ENCODE assay signal across 22 cellular contexts in genomic region chr15:66757521-66757920, GRCh38. TPM values are rescaled to one million over a fixed set of nuclear protein-coding genes. Genes with fewer than 3 reads are reported as not detected.
A peak's percentile ranks its signal among the peaks of the same experiment; 100 is the strongest.
DNase-seq lines count a peak whose midpoint lies in the region; ATAC-seq and TF ChIP-seq lines count a peak whose summit lies in the region.
"Had no signal": no experiment of that assay in that cellular context is flagged by ENCODE, and none has a peak within 500 bp of the region (broad histone marks: within the 10 kb centered on the region; RNA-seq: fewer than 3 reads in every experiment).

No MANE protein-coding gene starts in this region.

- H3K27ac ChIP-seq in heart left ventricle (peak overlapping the region in 2 of 12 donors; percentile 36 to 43), hepatocyte (peak overlapping the region; percentile 45), sigmoid colon (no peak overlapping the region), vagina (peak overlapping the region; percentile 37)

- WGBS in heart left ventricle, 4 donors = 80 to 94% (median 85%) methylated on average over 1 to 11 of the region's 11 CpGs
- WGBS in hepatocyte (ENCODE audit: low lambda C conversion rate, missing lambda C conversion rate) = 95% methylated on average over 11 of the region's 11 CpGs
- WGBS in sigmoid colon, 2 donors = 93 to 94% methylated on average over 11 of the region's 11 CpGs
- 78 to 81% methylated on average over 11 of the region's 11 CpGs for WGBS in lower leg skin, 2 donors

- H2AFZ ChIP-seq in hepatocyte = no peak overlapping the region

- intact Hi-C loops in heart left ventricle (cut with DNase I) (no loop called here), Right ventricle myocardium inferior (cut with DNase I) (no loop called here), sigmoid colon (cut with DNase I) (no loop called here), vagina (cut with DNase I) (no loop called here), lower leg skin (cut with DNase I; ENCODE audit: low total_unique reads) (no loop called here)

- H3K36me3 ChIP-seq in heart left ventricle (peaks cover 0 to 5% (median 0%) of the 10 kb centered on the region in 9 donors), hepatocyte (replicated peaks; ENCODE audit: insufficient read depth, low read depth) (no peaks in the 10 kb centered on the region), sigmoid colon (no peaks in the 10 kb centered on the region), vagina (no peaks in the 10 kb centered on the region)

- no peak overlapping the region for H3K4me3 ChIP-seq in heart left ventricle
- H3K4me3 ChIP-seq in hepatocyte = no peak overlapping the region
- H3K4me3 ChIP-seq in sigmoid colon = no peak overlapping the region
- no peak overlapping the region for H3K4me3 ChIP-seq in vagina
- H3K4me3 ChIP-seq in lower leg skin (ENCODE audit: low read depth, poor library complexity, severe bottlenecking) = no peak overlapping the region
- H3K4me3 ChIP-seq: dorsolateral prefrontal cortex had no signal

- H3K9me3 ChIP-seq in heart left ventricle (peaks cover 0 to 12% (median 7%) of the 10 kb centered on the region in 12 donors), hepatocyte (ENCODE audit: low read depth) (no peaks in the 10 kb centered on the region), sigmoid colon (peaks cover 0 to 3% (median 0%) of the 10 kb centered on the region in 4 donors), vagina (no peaks in the 10 kb centered on the region)

- TF ChIP-seq POLR2A in heart left ventricle (IDR thresholded peaks at IDR 0.05) (no peak), sigmoid colon (IDR thresholded peaks at IDR 0.05) (no peak), vagina (IDR thresholded peaks at IDR 0.05) (no peak), lower leg skin (IDR thresholded peaks at IDR 0.05) (no peak)

- peaks cover 36% of the 10 kb centered on the region for H4K20me1 ChIP-seq in hepatocyte (ENCODE audit: insufficient read depth, poor library complexity, severe bottlenecking)

- H3K4me1 ChIP-seq in heart left ventricle = peaks cover 3 to 92% (median 46%) of the 10 kb centered on the region in 12 donors
- peaks cover 43% of the 10 kb centered on the region for H3K4me1 ChIP-seq in hepatocyte (ENCODE audit: insufficient read depth)
- peaks cover 0 to 19% (median 10%) of the 10 kb centered on the region in 4 donors for H3K4me1 ChIP-seq in sigmoid colon
- peaks cover 40% of the 10 kb centered on the region for H3K4me1 ChIP-seq in vagina

- ATAC-seq in heart left ventricle = peak in 3 of 4 donors; percentile 14 to 38 (median 37)
- no peak for ATAC-seq in Right ventricle myocardium inferior
- ATAC-seq: activated CD4-positive, alpha-beta T cell treated with anti-CD3 and anti-CD28 coated beads for 36 hours; activated T-cell treated with anti-CD3 and anti-CD28 coated beads, Interleukin-2, amount 50 U/mL, for 4 hours; naive thymus-derived CD4-positive, alpha-beta T cell had no signal

- DNase-seq in heart left ventricle (peak in 2 of 5 donors; percentile 20 to 34), Right ventricle myocardium inferior (ENCODE audit: missing footprints) (no peak), hepatocyte (ENCODE audit: low spot score) (no peak), sigmoid colon (peak; percentile 48), vagina (ENCODE audit: extremely low spot score in 2 of 2) (no peak), amniotic stem cell (lab: John Stamatoyannopoulos, UW) (no peak), lower leg skin (ENCODE audit: low spot score in 2 of 2) (no peak), NCI-H1930 (lab: John Stamatoyannopoulos, UW) (no peak)
- DNase-seq: activated CD4-positive, alpha-beta T cell treated with anti-CD3 and anti-CD28 coated beads for 36 hours; activated naive CD4-positive, alpha-beta T cell treated with anti-CD3 and anti-CD28 coated beads, Interleukin-2, amount 10 ng/mL, durations not matched to agents 7 days and 5 days; activated T-cell treated with anti-CD3 and anti-CD28 coated beads, Interleukin-2, amount 50 U/mL, for 4 hours; anterior cingulate cortex; BE2C; DMS79; dorsolateral prefrontal cortex; GF-D8; H7; Kasumi-1; naive thymus-derived CD4-positive, alpha-beta T cell; NCI-H1694; NCI-H526 treated with DMSO at 0.1 percent for 48 hours; retina had no signal

- H3K4me2 ChIP-seq in hepatocyte = no peak overlapping the region

- H3K27me3 ChIP-seq in heart left ventricle (no peaks in the 10 kb centered on the region), hepatocyte (no peaks in the 10 kb centered on the region), sigmoid colon (no peaks in the 10 kb centered on the region), vagina (no peaks in the 10 kb centered on the region)
- H3K27me3 ChIP-seq: BE2C had no signal

- H3K9me2 ChIP-seq in hepatocyte (replicated peaks; ENCODE audit: insufficient read depth) = no peaks in the 10 kb centered on the region

- no peak for TF ChIP-seq CTCF in heart left ventricle (IDR thresholded peaks at IDR 0.05)
- TF ChIP-seq CTCF in hepatocyte (IDR thresholded peaks at IDR 0.05; ENCODE audit: poor library complexity) = no peak
- TF ChIP-seq CTCF in sigmoid colon (IDR thresholded peaks at IDR 0.05) = no peak
- TF ChIP-seq CTCF in vagina (IDR thresholded peaks at IDR 0.05) = no peak
- TF ChIP-seq CTCF in lower leg skin (IDR thresholded peaks at IDR 0.05) = no peak

- H3K79me2 ChIP-seq in hepatocyte = peaks cover 100% of the 10 kb centered on the region

- TF ChIP-seq EP300 in sigmoid colon (IDR thresholded peaks at IDR 0.05) = no peak

RNA-seq across cellular contexts. Expression of gene SMAD6, which starts 55.5 kb away (rescaled TPM):
- total RNA-seq in heart left ventricle (10 to 100 TPM; 14.4 to 65.9 (median 20.8) TPM), Right ventricle myocardium inferior (16.2 TPM), hepatocyte (26.4 and 35.4 TPM in 2 replicates), sigmoid colon (1 to 10 TPM; 4.8 to 8.0 (median 5.8) TPM), vagina (28.5 TPM), lower leg skin (1 to 10 TPM; 2.0 to 9.1 (median 6.7) TPM)
- polyA plus RNA-seq in heart left ventricle (10 to 100 TPM; 10.4 to 19.0 TPM), hepatocyte (24.2 and 26.6 TPM in 2 replicates), sigmoid colon (1 to 10 TPM; 1.8 to 9.2 (median 1.8) TPM)
- polyA plus RNA-seq: naive thymus-derived CD4-positive, alpha-beta T cell had no signal

Comparison
In these comparisons a context has a peak if more than half of its experiments do, and no peak if none do; other contexts are left out.
1. H3K27ac ChIP-seq: peak in hepatocyte (single experiment) and vagina (single experiment); none in sigmoid colon (0 of 4).